ENCODE assay signal across 16 cellular contexts in the genomic region with DNA sequence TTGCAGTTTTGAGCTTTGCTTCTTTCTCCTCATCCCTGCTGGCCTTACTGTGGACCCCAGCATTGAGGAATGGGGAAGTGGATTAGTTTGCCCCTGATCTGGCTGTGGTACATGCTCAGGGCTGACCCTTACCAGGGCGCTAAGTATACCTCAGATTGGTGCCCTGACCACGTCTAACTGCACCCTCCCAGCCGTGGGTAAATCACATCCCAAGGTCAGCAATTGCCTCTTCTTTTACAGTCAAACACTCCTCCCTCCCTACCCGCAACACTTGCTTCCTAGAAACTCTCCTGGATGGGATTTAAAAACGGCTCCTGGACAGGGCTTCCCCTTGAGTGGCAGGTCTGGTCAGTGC.
A peak's percentile ranks its signal among the peaks of the same experiment; 100 is the strongest.
DNase-seq lines count a peak whose midpoint lies in the region; ATAC-seq and TF ChIP-seq lines count a peak whose summit lies in the region.
"Had no signal": no experiment of that assay in that cellular context is flagged by ENCODE, and none has a peak within 500 bp of the region (broad histone marks: within the 10 kb centered on the region; RNA-seq: fewer than 3 reads in every experiment).

No MANE protein-coding gene starts in this region.

- peaks cover 5% of the 10 kb centered on the region for H3K27me3 ChIP-seq in RWPE2 (ENCODE audit: insufficient read depth, poor library complexity, severe bottlenecking)
- H3K27me3 ChIP-seq in foreskin keratinocyte = no peaks in the 10 kb centered on the region
- H3K27me3 ChIP-seq in neuronal stem cell (ENCODE audit: control insufficient read depth in 3 of 3, insufficient read depth in 3 of 3, low read depth in 1 of 3, low read length in 3 of 3) = no peaks in the 10 kb centered on the region
- H3K27me3 ChIP-seq in PC-9 (ENCODE audit: insufficient read depth, low read depth) = peaks cover 10% of the 10 kb centered on the region; the same call in 1 of the 2 replicates
- H3K27me3 ChIP-seq: BE2C had no signal

- no peaks in the 10 kb centered on the region for H3K79me1 ChIP-seq in neuronal stem cell (ENCODE audit: low read depth, low read length)

- TF ChIP-seq CTCF in RWPE2 (IDR thresholded peaks at IDR 0.05; ENCODE audit: poor library complexity, severe bottlenecking) (no peak), foreskin keratinocyte (conservative IDR thresholded peaks at IDR 0.05) (no peak), PC-9 (conservative IDR thresholded peaks at IDR 0.05) (no peak)

- no peak overlapping the region for H3K4ac ChIP-seq in neuronal stem cell (ENCODE audit: low read length)

- no peaks in the 10 kb centered on the region for H3K79me2 ChIP-seq in PC-9 (ENCODE audit: low read depth)

- H2AK5ac ChIP-seq in neuronal stem cell (ENCODE audit: low read depth, low read length) = no peak overlapping the region

- H3K4me1 ChIP-seq in RWPE2 (ENCODE audit: insufficient read depth, poor library complexity, severe bottlenecking) (no peaks in the 10 kb centered on the region), foreskin keratinocyte (peaks cover 6% of the 10 kb centered on the region), neuronal stem cell (ENCODE audit: control insufficient read depth in 2 of 2, insufficient read depth in 1 of 2, low read depth in 1 of 2, low read length in 2 of 2) (peaks cover 0 to 8% of the 10 kb centered on the region in 2 donors), PC-9 (replicated peaks; ENCODE audit: insufficient read depth) (no peaks in the 10 kb centered on the region)
- H3K4me1 ChIP-seq: BE2C had no signal

- intact Hi-C loops in PC-9 (cut with micrococcal nuclease; ENCODE audit: unreplicated experiment) = no loop called here

- H2AFZ ChIP-seq in neuronal stem cell (ENCODE audit: low read length) (no peak overlapping the region), PC-9 (no peak overlapping the region)

- H2BK5ac ChIP-seq in neuronal stem cell (ENCODE audit: low read length) = no peak overlapping the region

- CTCF ChIA-PET in PC-9 (lab: Charles Lee) = no interaction called here

- no peak overlapping the region for H2BK15ac ChIP-seq in neuronal stem cell (ENCODE audit: low read length)

- no peak overlapping the region for H3K4me3 ChIP-seq in RWPE2 (ENCODE audit: severe bottlenecking)
- H3K4me3 ChIP-seq in neuronal stem cell (ENCODE audit: low read length in 2 of 2) = no peak overlapping the region
- H3K4me3 ChIP-seq in PC-9 = no peak overlapping the region
- H3K4me3 ChIP-seq: GM12878 had no signal

- no peak overlapping the region for H3K23ac ChIP-seq in neuronal stem cell (ENCODE audit: low read depth, low read length, poor library complexity)

- H3K9me2 ChIP-seq in PC-9 (ENCODE audit: insufficient read depth) = no peaks in the 10 kb centered on the region

- H3K9ac ChIP-seq in neuronal stem cell (ENCODE audit: low read depth, low read length, poor library complexity) = no peak overlapping the region

- H3K14ac ChIP-seq in neuronal stem cell (ENCODE audit: low read length) = no peak overlapping the region

- H4K91ac ChIP-seq in neuronal stem cell (ENCODE audit: low read depth, low read length, poor library complexity) = no peak overlapping the region

- BruUV-seq in PC-9 (replicated peaks; lab: Mats Ljungman, UMichigan) = no TSS peak

- no peak overlapping the region for H2BK12ac ChIP-seq in neuronal stem cell (ENCODE audit: low read length)

- no peaks in the 10 kb centered on the region for H4K20me1 ChIP-seq in PC-9 (ENCODE audit: insufficient read depth)

- POLR2A ChIA-PET in PC-9 (lab: Charles Lee; ENCODE audit: unreplicated experiment) = no interaction called here

- H3K9me3 ChIP-seq in RWPE2 (ENCODE audit: severe bottlenecking) (no peaks in the 10 kb centered on the region), neuronal stem cell (replicated peaks in 1 of 2; ENCODE audit: control insufficient read depth in 2 of 2, insufficient read depth in 1 of 2, low read depth in 1 of 2, low read length in 2 of 2) (no peaks in the 10 kb centered on the region), PC-9 (ENCODE audit: insufficient read depth, low read depth) (no peaks in the 10 kb centered on the region)
- H3K9me3 ChIP-seq: BE2C had no signal

- peak overlapping the region; percentile 14 for H2BK120ac ChIP-seq in neuronal stem cell (ENCODE audit: low read depth, low read length)

- H3K36me3 ChIP-seq in RWPE2 (ENCODE audit: low read depth) (no peaks in the 10 kb centered on the region), neuronal stem cell (replicated peaks in 1 of 2; ENCODE audit: control insufficient read depth in 2 of 2, insufficient read depth in 2 of 2, low read length in 2 of 2) (no peaks in the 10 kb centered on the region), PC-9 (ENCODE audit: low read depth) (no peaks in the 10 kb centered on the region)
- H3K36me3 ChIP-seq: BE2C had no signal

- no peak for DNase-seq in RWPE2 (ENCODE audit: low spot score)
- no peak for DNase-seq in foreskin keratinocyte
- DNase-seq in neuronal stem cell (ENCODE audit: low spot score) = no peak
- no peak for DNase-seq in SW480 (ENCODE audit: low spot score)
- no peak for DNase-seq in PC-9
- DNase-seq in central memory CD4-positive, alpha-beta T cell = no peak
- DNase-seq: BE2C; C1 segment of cervical spinal cord; CD4-positive, alpha-beta T cell; DMS153; DMS79; GF-D8; GOT3; H9 had no signal

- H3F3A ChIP-seq in PC-9 (ENCODE audit: insufficient read depth, low read depth) = no peaks in the 10 kb centered on the region

- ATAC-seq in RWPE2 (ENCODE audit: low read depth) (0 out of 3 replicates have a peak, but pooled peaks have one; percentile 5), foreskin keratinocyte (no peak)
- ATAC-seq: GM12878, HepG2 had no signal

- H3K4me2 ChIP-seq in neuronal stem cell (ENCODE audit: insufficient read depth, low read length, poor library complexity, severe bottlenecking) = no peak overlapping the region
- H3K4me2 ChIP-seq in PC-9 = no peak overlapping the region

- peak overlapping the region; percentile 5 for H3K27ac ChIP-seq in RWPE2 (ENCODE audit: poor library complexity, severe bottlenecking)
- H3K27ac ChIP-seq in foreskin keratinocyte = peak overlapping the region; percentile 28
- H3K27ac ChIP-seq in neuronal stem cell (replicated peaks; ENCODE audit: low read length) = no peak overlapping the region
- H3K27ac ChIP-seq in PC-9 = no peak overlapping the region

- H4K8ac ChIP-seq in neuronal stem cell (ENCODE audit: low read depth, low read length) = no peak overlapping the region

- H3K18ac ChIP-seq in neuronal stem cell (ENCODE audit: low read length) = peak overlapping the region; percentile 59

- no CpG with 5 or more reads among the region's 5 CpGs for WGBS in neuronal stem cell (ENCODE audit: extremely low coverage in 2 of 2, insufficient read length in 2 of 2, insufficient replicate concordance in 1 of 2), 2 donors

Comparison
In these comparisons a context has a peak if more than half of its experiments do, and no peak if none do; other contexts are left out.
1. H3K27ac ChIP-seq: peak in RWPE2 (single experiment) and foreskin keratinocyte (single experiment); none in neuronal stem cell (single experiment) and PC-9 (single experiment).